ENCODE assay signal across 11 cellular contexts in genomic region chr2:62873603-62874002, GRCh38.
"Had no signal": no experiment of that assay in that cellular context is flagged by ENCODE, and none has a peak within 500 bp of the region (broad histone marks: within the 10 kb centered on the region; RNA-seq: fewer than 3 reads in every experiment).

No MANE protein-coding gene starts in this region.

- H3K9ac ChIP-seq: GM23248, KMS-11 had no signal

- DNase-seq: GM23248, GOT3, H7, HFFc6, IMR-90, Karpas-422, KBM-7 had no signal

- H3K4me1 ChIP-seq: HAP-1 had no signal

- H3K4me3 ChIP-seq: GM23248, HAP-1 had no signal

- H2AFZ ChIP-seq: GM23248 had no signal

- ATAC-seq: HCT116 had no signal

- H3K4me2 ChIP-seq: KMS-11 had no signal

- H3K9me3 ChIP-seq: HAP-1 had no signal

- H3K27ac ChIP-seq: GM23248, HL-60, KMS-11 had no signal
